ENCODE assay signal across 18 cellular contexts in genomic region chr11:133052537-133052936, GRCh38.
DNase-seq lines count a peak whose midpoint lies in the region; ATAC-seq lines count a peak whose summit lies in the region.
"Had no signal": no experiment of that assay in that cellular context is flagged by ENCODE, and none has a peak within 500 bp of the region (broad histone marks: within the 10 kb centered on the region; RNA-seq: fewer than 3 reads in every experiment).

No MANE protein-coding gene starts in this region.

- no peaks in the 10 kb centered on the region for H3K27me3 Mint-ChIP-seq in CD4-positive, alpha-beta memory T cell
- peaks cover 0 to 17% (median 3%) of the 10 kb centered on the region in 5 donors for H3K27me3 Mint-ChIP-seq in naive thymus-derived CD8-positive, alpha-beta T cell

- H3K4me3 Mint-ChIP-seq in CD4-positive, alpha-beta memory T cell: no peak overlapping the region
- H3K4me3 Mint-ChIP-seq in naive thymus-derived CD8-positive, alpha-beta T cell: no peak overlapping the region

- DNase-seq in D341Med (ENCODE audit: low spot score) (peak; percentile 56), NCI-H1092 (lab: John Stamatoyannopoulos, UW) (peak; percentile 87), NCI-H345 treated with DMSO at 0.1 percent for 48 hours (lab: John Stamatoyannopoulos, UW; ENCODE audit: unreplicated experiment) (peak; percentile 66), right cardiac atrium (no peak), MV-4-11 (lab: John Stamatoyannopoulos, UW) (no peak)
- DNase-seq in CD4-positive, alpha-beta memory T cell: no peak
- DNase-seq in naive thymus-derived CD8-positive, alpha-beta T cell: no peak
- DNase-seq: BE2C, DMS79 treated with DMSO at 0.1 percent for 48 hours, Karpas-422, NCI-H146, NCI-H2171, NCI-H526, PC-3, SHP77 treated with DMSO at 0.1 percent for 48 hours had no signal

- H3K4me3 ChIP-seq in right cardiac atrium (ENCODE audit: low read length): no peak overlapping the region
- no peak overlapping the region for H3K4me3 ChIP-seq in CD4-positive, alpha-beta memory T cell (ENCODE audit: low read length in 2 of 2)
- H3K4me3 ChIP-seq: GM12878, SK-N-MC had no signal

- CTCF ChIA-PET in CD4-positive, alpha-beta memory T cell (lab: Charles Lee; ENCODE audit: partially characterized antibody): no interaction called here

- ATAC-seq in right cardiac atrium (peak; percentile 29 to 64), HG02885 (IDR thresholded peaks at IDR 0.05; ENCODE audit: poor library complexity, unreplicated experiment) (no peak)
- ATAC-seq in naive thymus-derived CD8-positive, alpha-beta T cell: no peak
- ATAC-seq: GM12878, PC-3 had no signal

- 49% methylated on average over 2 of the region's 2 CpGs for whole genome bisulfite sequencing in right cardiac atrium

- H3K9me3 ChIP-seq in right cardiac atrium (ENCODE audit: control insufficient read depth, low read length): no peaks in the 10 kb centered on the region
- H3K9me3 ChIP-seq in CD4-positive, alpha-beta memory T cell (ENCODE audit: control insufficient read depth in 1 of 2, low read length in 2 of 2): no peaks in the 10 kb centered on the region
- H3K9me3 ChIP-seq: BE2C had no signal

- POLR2A ChIA-PET in CD4-positive, alpha-beta memory T cell (lab: Charles Lee; ENCODE audit: partially characterized antibody): no interaction called here
- POLR2A ChIA-PET in naive thymus-derived CD8-positive, alpha-beta T cell (lab: Charles Lee): no interaction called here

- H3K36me3 ChIP-seq in CD4-positive, alpha-beta memory T cell (ENCODE audit: insufficient read depth, low read length): no peaks in the 10 kb centered on the region
- H3K36me3 ChIP-seq: BE2C had no signal

- intact Hi-C loops in right cardiac atrium (cut with DNase I): no loop called here
- intact Hi-C loops in CD4-positive, alpha-beta memory T cell (cut with micrococcal nuclease): no loop called here

- no peak overlapping the region for H3K27ac ChIP-seq in right cardiac atrium (ENCODE audit: low read length)
- H3K27ac ChIP-seq in CD4-positive, alpha-beta memory T cell (ENCODE audit: low read depth, low read length): no peak overlapping the region
- H3K27ac ChIP-seq: SK-N-MC had no signal

- no peaks in the 10 kb centered on the region for H3K27me3 ChIP-seq in right cardiac atrium (ENCODE audit: control insufficient read depth, insufficient read depth)
- H3K27me3 ChIP-seq in CD4-positive, alpha-beta memory T cell (ENCODE audit: insufficient read depth, low read length): no peaks in the 10 kb centered on the region
- H3K27me3 ChIP-seq: BE2C had no signal

- H3K9me3 Mint-ChIP-seq in CD4-positive, alpha-beta memory T cell: peaks cover 0 to 3% (median 0%) of the 10 kb centered on the region in 8 donors
- peaks cover 0 to 15% (median 0%) of the 10 kb centered on the region in 9 donors for H3K9me3 Mint-ChIP-seq in naive thymus-derived CD8-positive, alpha-beta T cell

- no peak overlapping the region for H3K27ac Mint-ChIP-seq in CD4-positive, alpha-beta memory T cell
- H3K27ac Mint-ChIP-seq in naive thymus-derived CD8-positive, alpha-beta T cell: no peak overlapping the region

- no peaks in the 10 kb centered on the region for H3K36me3 Mint-ChIP-seq in CD4-positive, alpha-beta memory T cell
- H3K36me3 Mint-ChIP-seq in naive thymus-derived CD8-positive, alpha-beta T cell: no peaks in the 10 kb centered on the region

- no peaks in the 10 kb centered on the region for H3K4me1 ChIP-seq in right cardiac atrium (ENCODE audit: control insufficient read depth, insufficient read depth, low read length)
- H3K4me1 ChIP-seq in CD4-positive, alpha-beta memory T cell (ENCODE audit: insufficient read depth, low read length): no peaks in the 10 kb centered on the region
- H3K4me1 ChIP-seq: BE2C had no signal

- no peaks in the 10 kb centered on the region for H3K4me1 Mint-ChIP-seq in CD4-positive, alpha-beta memory T cell
- no peaks in the 10 kb centered on the region for H3K4me1 Mint-ChIP-seq in naive thymus-derived CD8-positive, alpha-beta T cell

Comparison
In these comparisons a context has a peak if more than half of its experiments do, and no peak if none do; other contexts are left out.
1. DNase-seq: peak in D341Med (single experiment), NCI-H1092 (single experiment) and NCI-H345 treated with DMSO at 0.1 percent for 48 hours (single experiment); none in right cardiac atrium (0 of 3), CD4-positive, alpha-beta memory T cell (0 of 5), naive thymus-derived CD8-positive, alpha-beta T cell (0 of 10) and MV-4-11 (single experiment).
2. ATAC-seq: peak in right cardiac atrium (2 of 2); none in HG02885 (single experiment) and naive thymus-derived CD8-positive, alpha-beta T cell (0 of 2).